In genomic region chr3:27521872-27522265, GRCh38 we compare ENCODE assay signal across 18 cellular contexts. TPM values are rescaled to one million over a fixed set of nuclear protein-coding genes. Genes with fewer than 3 reads are reported as not detected.
DNase-seq lines count a peak whose midpoint lies in the region; ATAC-seq and TF ChIP-seq lines count a peak whose summit lies in the region.
"Had no signal": no experiment of that assay in that cellular context is flagged by ENCODE, and none has a peak within 500 bp of the region (broad histone marks: within the 10 kb centered on the region; RNA-seq: fewer than 3 reads in every experiment).

No MANE protein-coding gene starts in this region.

- H3K27me3 ChIP-seq in adrenal gland (no peaks in the 10 kb centered on the region), left lung (no peaks in the 10 kb centered on the region), subcutaneous abdominal adipose tissue (ENCODE audit: control insufficient read depth in 5 of 5, insufficient read depth in 4 of 5, low read length in 5 of 5) (no peaks in the 10 kb centered on the region)

- ATAC-seq in left lung (no peak), GM21737 (IDR thresholded peaks at IDR 0.05; ENCODE audit: unreplicated experiment) (no peak), GM18873 (IDR thresholded peaks at IDR 0.05; ENCODE audit: low FRiP score, unreplicated experiment) (no peak)
- ATAC-seq: activated CD8-positive, alpha-beta T cell treated with anti-CD3 and anti-CD28 coated beads, Interleukin-2, amount 10 ng/mL, durations not matched to agents 7 days and 5 days had no signal

- TF ChIP-seq CTCF in adrenal gland (IDR thresholded peaks at IDR 0.05) (no peak), left lung (IDR thresholded peaks at IDR 0.05) (no peak)

- H3K27ac ChIP-seq in adrenal gland (peak overlapping the region in 3 of 5 donors; percentile 43 to 57 (median 44)), left lung (peak overlapping the region; percentile 58 to 60), subcutaneous abdominal adipose tissue (ENCODE audit: low read depth, low read length) (peak overlapping the region; percentile 70)
- H3K27ac ChIP-seq: 22Rv1 had no signal

- DNase-seq in NOMO-1 (lab: John Stamatoyannopoulos, UW; ENCODE audit: unreplicated experiment in 2 of 2), result peak; percentile 34 to 52
- no peak for DNase-seq in NOMO-1 treated with dmso at 0.1 percent for 144 hours (lab: John Stamatoyannopoulos, UW; ENCODE audit: unreplicated experiment)
- no peak for DNase-seq in adrenal gland
- no peak for DNase-seq in left lung
- no peak for DNase-seq in C1 segment of cervical spinal cord (lab: John Stamatoyannopoulos, UW)
- DNase-seq: activated B cell treated with CpG ODN at 0.5 μM for 24 hours; activated CD8-positive, alpha-beta T cell treated with anti-CD3 and anti-CD28 coated beads, Interleukin-2, amount 10 ng/mL, durations not matched to agents 7 days and 5 days; activated naive CD8-positive, alpha-beta T cell treated with anti-CD3 and anti-CD28 coated beads, Interleukin-2, amount 10 ng/mL, durations not matched to agents 7 days and 5 days; CD4-positive, alpha-beta memory T cell; DMS79 treated with DMSO at 0.1 percent for 48 hours; effector memory CD8-positive, alpha-beta T cell; NCI-H1048; NCI-H748 treated with DMSO at 0.1 percent for 48 hours had no signal

- 71 to 89% (median 83%) methylated on average over 2 of the region's 2 CpGs for WGBS in adrenal gland, 4 donors

- no peak for TF ChIP-seq POLR2A in adrenal gland (IDR thresholded peaks at IDR 0.05)

- no peak overlapping the region for H3K9ac ChIP-seq in subcutaneous abdominal adipose tissue (ENCODE audit: low read length in 5 of 5)

- H3K4me1 ChIP-seq in adrenal gland (replicated peaks in 1 of 2), result peaks cover 17 to 29% of the 10 kb centered on the region in 2 donors
- peaks cover 14 to 19% of the 10 kb centered on the region in 2 donors for H3K4me1 ChIP-seq in left lung
- H3K4me1 ChIP-seq in subcutaneous abdominal adipose tissue (ENCODE audit: control insufficient read depth in 5 of 5, insufficient read depth in 5 of 5, low read length in 5 of 5), result peaks cover 12 to 27% (median 24%) of the 10 kb centered on the region in 5 donors

- no peaks in the 10 kb centered on the region for H3K36me3 ChIP-seq in adrenal gland (replicated peaks in 1 of 2)
- no peaks in the 10 kb centered on the region for H3K36me3 ChIP-seq in left lung
- H3K36me3 ChIP-seq in subcutaneous abdominal adipose tissue (ENCODE audit: control insufficient read depth in 5 of 5, insufficient read depth in 5 of 5, low read length in 5 of 5), result no peaks in the 10 kb centered on the region

- H3K9me3 ChIP-seq in adrenal gland (replicated peaks in 1 of 3) (no peaks in the 10 kb centered on the region), left lung (no peaks in the 10 kb centered on the region), subcutaneous abdominal adipose tissue (ENCODE audit: control insufficient read depth in 5 of 5, low read length in 5 of 5) (no peaks in the 10 kb centered on the region)

- H3K4me3 ChIP-seq in adrenal gland (no peak overlapping the region), left lung (no peak overlapping the region), subcutaneous abdominal adipose tissue (ENCODE audit: low read depth in 1 of 5, low read length in 5 of 5) (no peak overlapping the region)
- H3K4me3 ChIP-seq: smooth muscle cell had no signal

- intact Hi-C loops in adrenal gland (cut with DNase I), result no loop called here
- intact Hi-C loops in left lung (cut with DNase I), result no loop called here

RNA-seq across cellular contexts. Expression of gene SLC4A7, which starts 37.7 kb away (rescaled TPM):
- total RNA-seq in adrenal gland (10 to 100 TPM in 6 of 8 donors, 1 to 10 TPM in 2; 5.7 to 34.5 (median 18.1) TPM), left lung (10 to 100 TPM; 14.8 to 23.3 TPM)
- 1 to 10 TPM; 2.7 to 7.0 (median 3.9) TPM for polyA plus RNA-seq in adrenal gland

Comparison
In these comparisons a context has a peak if more than half of its experiments do, and no peak if none do; other contexts are left out.
1. DNase-seq: peak in NOMO-1 (2 of 2); none in NOMO-1 treated with dmso at 0.1 percent for 144 hours (single experiment), adrenal gland (0 of 7), left lung (0 of 2) and C1 segment of cervical spinal cord (0 of 14).
2. Peak in every context shown above with its lines, with median percentiles within 50 percentile points of each other: H3K27ac ChIP-seq.